Comparison of ENCODE assay signal across 9 cellular contexts in the genomic region with DNA sequence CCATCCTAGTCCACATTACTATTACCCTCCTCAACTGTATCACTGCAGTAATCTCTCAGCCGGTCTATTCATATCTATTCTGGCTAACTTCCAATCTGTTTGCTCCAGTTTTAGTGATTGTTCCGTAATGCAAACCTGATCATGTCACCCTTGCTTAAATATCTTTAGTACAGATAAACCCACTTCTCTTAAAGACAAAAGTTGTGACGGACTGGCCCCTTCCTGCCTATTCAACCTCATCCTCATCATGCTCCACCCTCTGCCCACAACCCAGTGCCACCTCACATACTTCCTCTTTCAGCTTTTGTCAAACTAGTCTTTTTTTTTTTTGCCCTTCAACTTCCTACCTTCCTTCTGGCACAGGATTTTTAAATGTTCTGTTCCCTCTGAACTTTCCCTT. TPM values are rescaled to one million over a fixed set of nuclear protein-coding genes. Genes with fewer than 3 reads are reported as not detected.
DNase-seq lines count a peak whose midpoint lies in the region; ATAC-seq and TF ChIP-seq lines count a peak whose summit lies in the region.
"Had no signal": no experiment of that assay in that cellular context is flagged by ENCODE, and none has a peak within 500 bp of the region (broad histone marks: within the 10 kb centered on the region; RNA-seq: fewer than 3 reads in every experiment).

No MANE protein-coding gene starts in this region.

- no peaks in the 10 kb centered on the region for H3K27me3 ChIP-seq in CD8-positive, alpha-beta T cell (ENCODE audit: insufficient read depth, low read length)
- H3K27me3 ChIP-seq in parathyroid adenoma (ENCODE audit: control insufficient read depth, insufficient read depth, low read length), result no peaks in the 10 kb centered on the region
- H3K27me3 ChIP-seq: SJSA1 had no signal

- peak overlapping the region; percentile 32 for H3K4me3 ChIP-seq in CD8-positive, alpha-beta T cell (ENCODE audit: low read depth, low read length)
- no peak overlapping the region for H3K4me3 ChIP-seq in parathyroid adenoma (ENCODE audit: low read depth, low read length)
- H3K4me3 ChIP-seq: SJSA1 had no signal

- no peak for TF ChIP-seq CTCF in CD8-positive, alpha-beta T cell (IDR thresholded peaks at IDR 0.05)
- TF ChIP-seq CTCF in parathyroid adenoma (IDR thresholded peaks at IDR 0.05), result no peak
- TF ChIP-seq CTCF in mesothelial cell of epicardium (IDR thresholded peaks at IDR 0.05; ENCODE audit: unreplicated experiment), result no peak

- H3K9me3 ChIP-seq in CD8-positive, alpha-beta T cell (ENCODE audit: low read length), result no peaks in the 10 kb centered on the region
- H3K9me3 ChIP-seq in parathyroid adenoma (ENCODE audit: control insufficient read depth, low read length), result no peaks in the 10 kb centered on the region
- H3K9me3 ChIP-seq: SJSA1 had no signal

- no peak overlapping the region for H3K9ac ChIP-seq in parathyroid adenoma

- intact Hi-C loops in CD8-positive, alpha-beta T cell (cut with DNase I, micrococcal nuclease), result loop anchor here (1.0 to 10.0 kb wide), 4 partner anchors 22 to 284 kb away; a partner anchor contains a TSS
- intact Hi-C loops in activated T-helper 2 cell treated with anti-CD3 and anti-CD28 coated beads, Interferon-gamma antibody, Interleukin-2, Interleukin-4, amounts not matched to agents 10 μg/mL and 5 μg/mL and 100 μg/mL, durations not matched to agents 14 hours and 24 hours and 36 hours (cut with micrococcal nuclease), result loop anchor here (10.0 kb wide), 3 partner anchors 246 to 836 kb away; a partner anchor contains a TSS

- CTCF ChIA-PET in CD8-positive, alpha-beta T cell (lab: Charles Lee), result interaction anchor here (1.0 to 2.7 kb wide), 5 partner anchors 10 to 248 kb away, joined by 3 to 27 read pairs (median 3); no protein-coding TSS in a partner anchor

- no peak overlapping the region for H2AFZ ChIP-seq in parathyroid adenoma

- H3K27me3 Mint-ChIP-seq in CD8-positive, alpha-beta T cell (ENCODE audit: low read depth), result no peaks in the 10 kb centered on the region
- H3K27me3 Mint-ChIP-seq in activated T-helper 2 cell treated with anti-CD3 and anti-CD28 coated beads, Interferon-gamma antibody, Interleukin-2, Interleukin-4, amounts not matched to agents 10 μg/mL and 5 μg/mL and 100 μg/mL, durations not matched to agents 14 hours and 24 hours and 36 hours (ENCODE audit: low read depth), result no peaks in the 10 kb centered on the region
- H3K27me3 Mint-ChIP-seq in mesothelial cell of epicardium (ENCODE audit: low read depth), result no peaks in the 10 kb centered on the region

- H3K4me3 Mint-ChIP-seq in CD8-positive, alpha-beta T cell, result no peak overlapping the region
- H3K4me3 Mint-ChIP-seq in activated T-helper 2 cell treated with anti-CD3 and anti-CD28 coated beads, Interferon-gamma antibody, Interleukin-2, Interleukin-4, amounts not matched to agents 10 μg/mL and 5 μg/mL and 100 μg/mL, durations not matched to agents 14 hours and 24 hours and 36 hours (ENCODE audit: low read depth), result no peak overlapping the region
- no peak overlapping the region for H3K4me3 Mint-ChIP-seq in mesothelial cell of epicardium

- H3K27ac Mint-ChIP-seq in CD8-positive, alpha-beta T cell, result no peak overlapping the region
- no peak overlapping the region for H3K27ac Mint-ChIP-seq in activated T-helper 2 cell treated with anti-CD3 and anti-CD28 coated beads, Interferon-gamma antibody, Interleukin-2, Interleukin-4, amounts not matched to agents 10 μg/mL and 5 μg/mL and 100 μg/mL, durations not matched to agents 14 hours and 24 hours and 36 hours
- no peak overlapping the region for H3K27ac Mint-ChIP-seq in mesothelial cell of epicardium

- peaks cover 55% of the 10 kb centered on the region for H3K4me1 ChIP-seq in CD8-positive, alpha-beta T cell (ENCODE audit: insufficient read depth, low read length)
- H3K4me1 ChIP-seq in parathyroid adenoma, result peaks cover 8% of the 10 kb centered on the region
- H3K4me1 ChIP-seq: SJSA1 had no signal

- peak; percentile 95 for ATAC-seq in CD8-positive, alpha-beta T cell
- ATAC-seq in HG02852 (IDR thresholded peaks at IDR 0.05; ENCODE audit: unreplicated experiment), result no peak

- H3K36me3 ChIP-seq in CD8-positive, alpha-beta T cell (ENCODE audit: insufficient read depth, low read length), result no peaks in the 10 kb centered on the region
- no peaks in the 10 kb centered on the region for H3K36me3 ChIP-seq in parathyroid adenoma (ENCODE audit: control insufficient read depth, insufficient read depth, low read length)

- no peaks in the 10 kb centered on the region for H3K79me2 ChIP-seq in parathyroid adenoma

- H3K4me2 ChIP-seq in parathyroid adenoma (ENCODE audit: low read length), result no peak overlapping the region

- peak overlapping the region; percentile 54 for H3K27ac ChIP-seq in CD8-positive, alpha-beta T cell (ENCODE audit: low read depth, low read length)
- H3K27ac ChIP-seq in parathyroid adenoma, result peak overlapping the region; percentile 36
- H3K27ac ChIP-seq: SJSA1 had no signal

- peaks cover 25% of the 10 kb centered on the region for H3K4me1 Mint-ChIP-seq in CD8-positive, alpha-beta T cell (ENCODE audit: low read depth)
- H3K4me1 Mint-ChIP-seq in activated T-helper 2 cell treated with anti-CD3 and anti-CD28 coated beads, Interferon-gamma antibody, Interleukin-2, Interleukin-4, amounts not matched to agents 10 μg/mL and 5 μg/mL and 100 μg/mL, durations not matched to agents 14 hours and 24 hours and 36 hours (ENCODE audit: low read depth), result peaks cover 28% of the 10 kb centered on the region
- no peaks in the 10 kb centered on the region for H3K4me1 Mint-ChIP-seq in mesothelial cell of epicardium

- POLR2A ChIA-PET in CD8-positive, alpha-beta T cell (lab: Charles Lee), result interaction anchor here (0.9 to 1.1 kb wide), 6 partner anchors 10 to 284 kb away, joined by 3 to 5 read pairs (median 4); a partner anchor contains a TSS

- peak; percentile 35 to 83 (median 63) for DNase-seq in CD8-positive, alpha-beta T cell
- DNase-seq in NOMO-1 treated with DMSO at 0.1 percent for 48 hours (lab: John Stamatoyannopoulos, UW; ENCODE audit: unreplicated experiment) (peak; percentile 99), mesothelial cell of epicardium (ENCODE audit: low spot score in 2 of 2, unreplicated experiment in 2 of 2) (no peak), NCI-H2171 (lab: John Stamatoyannopoulos, UW) (no peak), NCI-H524 (lab: John Stamatoyannopoulos, UW) (no peak)
- peak; percentile 65 for DNase-seq in activated T-helper 2 cell treated with anti-CD3 and anti-CD28 coated beads, Interferon-gamma antibody, Interleukin-2, Interleukin-4, amounts not matched to agents 10 μg/mL and 5 μg/mL and 100 μg/mL, durations not matched to agents 14 hours and 24 hours and 36 hours (ENCODE audit: low spot score)

- H3K9me3 Mint-ChIP-seq in CD8-positive, alpha-beta T cell, result no peaks in the 10 kb centered on the region
- H3K9me3 Mint-ChIP-seq in activated T-helper 2 cell treated with anti-CD3 and anti-CD28 coated beads, Interferon-gamma antibody, Interleukin-2, Interleukin-4, amounts not matched to agents 10 μg/mL and 5 μg/mL and 100 μg/mL, durations not matched to agents 14 hours and 24 hours and 36 hours, result no peaks in the 10 kb centered on the region
- H3K9me3 Mint-ChIP-seq in mesothelial cell of epicardium, result no peaks in the 10 kb centered on the region

- peaks cover 11% of the 10 kb centered on the region for H3K36me3 Mint-ChIP-seq in CD8-positive, alpha-beta T cell
- peaks cover 15% of the 10 kb centered on the region for H3K36me3 Mint-ChIP-seq in activated T-helper 2 cell treated with anti-CD3 and anti-CD28 coated beads, Interferon-gamma antibody, Interleukin-2, Interleukin-4, amounts not matched to agents 10 μg/mL and 5 μg/mL and 100 μg/mL, durations not matched to agents 14 hours and 24 hours and 36 hours (ENCODE audit: low read depth)
- H3K36me3 Mint-ChIP-seq in mesothelial cell of epicardium, result peaks cover 8% of the 10 kb centered on the region

RNA-seq across cellular contexts. Expression of a gene that starts 2.8 kb away (rescaled TPM):
- total RNA-seq in CD8-positive, alpha-beta T cell, result 10 to 100 TPM; 14.0 to 15.5 TPM
- total RNA-seq in activated T-helper 2 cell treated with anti-CD3 and anti-CD28 coated beads, Interferon-gamma antibody, Interleukin-2, Interleukin-4, amounts not matched to agents 10 μg/mL and 5 μg/mL and 100 μg/mL, durations not matched to agents 14 hours and 24 hours and 36 hours, result 4.3 and 4.7 TPM in 2 replicates
- 0.72 to 1.1 TPM (median 0.83 TPM) in 3 replicates for total RNA-seq in mesothelial cell of epicardium
- total RNA-seq: SJSA1 had no signal

RNA-seq across cellular contexts. Expression of a gene that starts 21.7 kb away (rescaled TPM):
- total RNA-seq in CD8-positive, alpha-beta T cell, result 10 to 100 TPM; 59.9 to 64.6 TPM
- 294 and 308 TPM in 2 replicates for total RNA-seq in activated T-helper 2 cell treated with anti-CD3 and anti-CD28 coated beads, Interferon-gamma antibody, Interleukin-2, Interleukin-4, amounts not matched to agents 10 μg/mL and 5 μg/mL and 100 μg/mL, durations not matched to agents 14 hours and 24 hours and 36 hours
- total RNA-seq in mesothelial cell of epicardium, result 155 to 162 TPM (median 156 TPM) in 3 replicates

RNA-seq across cellular contexts. Expression of a gene that starts 22.0 kb away (rescaled TPM):
- 10 to 100 TPM in 1 of 2 experiments, 1 to 10 TPM in 1; 9.5 to 11.4 TPM for total RNA-seq in CD8-positive, alpha-beta T cell
- 46.5 and 52.6 TPM in 2 replicates for total RNA-seq in activated T-helper 2 cell treated with anti-CD3 and anti-CD28 coated beads, Interferon-gamma antibody, Interleukin-2, Interleukin-4, amounts not matched to agents 10 μg/mL and 5 μg/mL and 100 μg/mL, durations not matched to agents 14 hours and 24 hours and 36 hours
- 29.1 to 32.6 TPM (median 32.6 TPM) in 3 replicates for total RNA-seq in mesothelial cell of epicardium

RNA-seq across cellular contexts. Expression of a gene that starts 32.4 kb away (rescaled TPM):
- total RNA-seq in CD8-positive, alpha-beta T cell, result not detected
- total RNA-seq in activated T-helper 2 cell treated with anti-CD3 and anti-CD28 coated beads, Interferon-gamma antibody, Interleukin-2, Interleukin-4, amounts not matched to agents 10 μg/mL and 5 μg/mL and 100 μg/mL, durations not matched to agents 14 hours and 24 hours and 36 hours, result not detected in 2 replicates
- not detected in 3 replicates for total RNA-seq in mesothelial cell of epicardium
- total RNA-seq: SJSA1 had no signal

RNA-seq across cellular contexts. Expression of a gene that starts 32.4 kb away (rescaled TPM):
- not detected for total RNA-seq in CD8-positive, alpha-beta T cell
- total RNA-seq in activated T-helper 2 cell treated with anti-CD3 and anti-CD28 coated beads, Interferon-gamma antibody, Interleukin-2, Interleukin-4, amounts not matched to agents 10 μg/mL and 5 μg/mL and 100 μg/mL, durations not matched to agents 14 hours and 24 hours and 36 hours, result 0.23 and 0.30 TPM in 2 replicates
- total RNA-seq in mesothelial cell of epicardium, result not detected in 3 replicates
- total RNA-seq: SJSA1 had no signal

Comparison
In these comparisons a context has a peak if more than half of its experiments do, and no peak if none do; other contexts are left out.
1. DNase-seq: peak in CD8-positive, alpha-beta T cell (7 of 7), NOMO-1 treated with DMSO at 0.1 percent for 48 hours (single experiment) and activated T-helper 2 cell treated with anti-CD3 and anti-CD28 coated beads, Interferon-gamma antibody, Interleukin-2, Interleukin-4, amounts not matched to agents 10 μg/mL and 5 μg/mL and 100 μg/mL, durations not matched to agents 14 hours and 24 hours and 36 hours (single experiment); none in mesothelial cell of epicardium (0 of 2), NCI-H2171 (single experiment) and NCI-H524 (0 of 2).